33 cellular contexts compared by ENCODE assay signal in genomic region chr22:47361247-47361646, GRCh38.
DNase-seq lines count a peak whose midpoint lies in the region; ATAC-seq, FAIRE-seq and TF ChIP-seq lines count a peak whose summit lies in the region.
"Had no signal": no experiment of that assay in that cellular context is flagged by ENCODE, and none has a peak within 500 bp of the region (broad histone marks: within the 10 kb centered on the region; RNA-seq: fewer than 3 reads in every experiment).

No MANE protein-coding gene starts in this region.

- no peak overlapping the region for H3K14ac ChIP-seq in IMR-90 (replicated peaks; ENCODE audit: low read depth, low read length)

- H2AK5ac ChIP-seq in IMR-90 (ENCODE audit: low read depth, low read length): no peak overlapping the region

- H2AFZ ChIP-seq in HepG2 (ENCODE audit: low read length) (no peak overlapping the region), IMR-90 (replicated peaks; ENCODE audit: low read length, poor library complexity) (no peak overlapping the region)

- H3K4me3 Mint-ChIP-seq in progenitor cell of endocrine pancreas (ENCODE audit: low read depth): no peak overlapping the region
- H3K4me3 Mint-ChIP-seq: B cell; CD14-positive monocyte; CD4-positive, alpha-beta memory T cell; CD4-positive, alpha-beta T cell; CD4-positive, CD25-positive, alpha-beta regulatory T cell; CD8-positive, alpha-beta memory T cell; CD8-positive, alpha-beta T cell had no signal

- TF ChIP-seq RAD21 in HepG2 (CRISPR knock-in tag; IDR thresholded peaks at IDR 0.05) (no peak), IMR-90 (IDR thresholded peaks at IDR 0.05; ENCODE audit: low read length) (no peak)

- H4K20me1 ChIP-seq in HepG2 (ENCODE audit: insufficient read depth, low read length): no peaks in the 10 kb centered on the region
- H4K20me1 ChIP-seq in IMR-90 (ENCODE audit: insufficient read depth, low read length): no peaks in the 10 kb centered on the region
- H4K20me1 ChIP-seq: BLaER1; BLaER1 treated with 17β-estradiol and CSF1 and Interleukin-3, amounts not matched to agents 10 nM and 100 nM had no signal

- no peaks in the 10 kb centered on the region for H3K36me3 ChIP-seq in HepG2 (replicated peaks in 1 of 2; ENCODE audit: control insufficient read depth in 1 of 2, insufficient read depth in 2 of 2, low read length in 2 of 2)
- no peaks in the 10 kb centered on the region for H3K36me3 ChIP-seq in right lobe of liver
- H3K36me3 ChIP-seq in IMR-90 (ENCODE audit: control insufficient read depth, insufficient read depth, low read length): no peaks in the 10 kb centered on the region
- H3K36me3 ChIP-seq: BE2C; BLaER1; BLaER1 treated with 17β-estradiol and CSF1 and Interleukin-3, amounts not matched to agents 10 nM and 100 nM had no signal

- CTCF ChIA-PET in HepG2 (lab: Yijun Ruan, JAX; ENCODE audit: low intra/inter-chr PET ratio, low total read pairs): no interaction called here
- CTCF ChIA-PET in IMR-90 (lab: Yijun Ruan, JAX): no interaction called here

- WGBS in HepG2 (ENCODE audit: low lambda C conversion rate): 21% methylated on average over 3 of the region's 3 CpGs
- WGBS in right lobe of liver (ENCODE audit: insufficient coverage, low coverage, low lambda C conversion rate, missing lambda C conversion rate): 75% methylated on average over 3 of the region's 3 CpGs
- WGBS in IMR-90 (ENCODE audit: extremely low coverage in 2 of 2, insufficient read length in 1 of 2), 2 experiments: no CpG with 5 or more reads among the region's 3 CpGs

- H3K27ac Mint-ChIP-seq in progenitor cell of endocrine pancreas: no peak overlapping the region
- H3K27ac Mint-ChIP-seq: B cell; CD14-positive monocyte; CD4-positive, alpha-beta memory T cell; CD4-positive, alpha-beta T cell; CD4-positive, CD25-positive, alpha-beta regulatory T cell; CD8-positive, alpha-beta memory T cell; CD8-positive, alpha-beta T cell had no signal

- H3K23ac ChIP-seq in IMR-90 (ENCODE audit: low read depth, low read length): no peak overlapping the region

- H4K91ac ChIP-seq in IMR-90 (ENCODE audit: insufficient read depth, low read depth, low read length): no peak overlapping the region

- H2BK20ac ChIP-seq in IMR-90 (ENCODE audit: low read depth, low read length): no peak overlapping the region

- no peaks in the 10 kb centered on the region for H3K79me2 ChIP-seq in HepG2 (ENCODE audit: insufficient read depth, low read length)

- H3K4me3 ChIP-seq in HepG2 (replicated peaks in 1 of 3; ENCODE audit: insufficient read depth in 1 of 3, low read depth in 2 of 3, low read length in 3 of 3) (no peak overlapping the region), right lobe of liver (no peak overlapping the region), IMR-90 (ENCODE audit: insufficient read depth, low read depth, low read length) (no peak overlapping the region)
- H3K4me3 ChIP-seq: A549; BLaER1; BLaER1 treated with 17β-estradiol and CSF1 and Interleukin-3, amounts not matched to agents 10 nM and 100 nM had no signal

- no peaks in the 10 kb centered on the region for H3K4me1 Mint-ChIP-seq in progenitor cell of endocrine pancreas (ENCODE audit: low read depth)
- H3K4me1 Mint-ChIP-seq: B cell; CD14-positive monocyte; CD4-positive, alpha-beta memory T cell; CD4-positive, CD25-positive, alpha-beta regulatory T cell; CD8-positive, alpha-beta memory T cell had no signal

- H3K4me2 ChIP-seq in HepG2 (ENCODE audit: low read depth, low read length) (no peak overlapping the region), IMR-90 (ENCODE audit: low read depth, low read length) (no peak overlapping the region)
- H3K4me2 ChIP-seq: A549; BLaER1; BLaER1 treated with 17β-estradiol and CSF1 and Interleukin-3, amounts not matched to agents 10 nM and 100 nM had no signal

- dilution Hi-C loops in IMR-90 (cut with HindIII; ENCODE audit: low sequenced_read_pairs, unreplicated experiment): no loop called here

- no peaks in the 10 kb centered on the region for H3K4me1 ChIP-seq in HepG2 (ENCODE audit: insufficient read depth, low read length)
- H3K4me1 ChIP-seq in right lobe of liver: no peaks in the 10 kb centered on the region
- no peaks in the 10 kb centered on the region for H3K4me1 ChIP-seq in IMR-90 (ENCODE audit: control insufficient read depth, insufficient read depth, low read length)
- H3K4me1 ChIP-seq: A549; BE2C; BLaER1; BLaER1 treated with 17β-estradiol and CSF1 and Interleukin-3, amounts not matched to agents 10 nM and 100 nM; Caco-2 had no signal

- TF ChIP-seq EP300 in HepG2 (IDR thresholded peaks at IDR 0.05; ENCODE audit: low read depth in 2 of 2, low read length in 2 of 2) (no peak), HepG2 (CRISPR knock-in tag; IDR thresholded peaks at IDR 0.05; ENCODE audit: borderline replicate concordance) (no peak)

- POLR2A ChIA-PET in HepG2 (lab: Yijun Ruan, JAX): no interaction called here
- POLR2A ChIA-PET in IMR-90 (lab: Charles Lee; ENCODE audit: unreplicated experiment): no interaction called here

- no peak overlapping the region for H2BK120ac ChIP-seq in IMR-90 (ENCODE audit: low read depth, low read length)

- H3K27me3 Mint-ChIP-seq in progenitor cell of endocrine pancreas: no peaks in the 10 kb centered on the region
- H3K27me3 Mint-ChIP-seq: B cell; CD4-positive, CD25-positive, alpha-beta regulatory T cell had no signal

- no peak overlapping the region for H3K4ac ChIP-seq in IMR-90 (ENCODE audit: low read depth, low read length)

- H3K56ac ChIP-seq in IMR-90 (ENCODE audit: extremely low read depth, insufficient read depth, low read length): no peak overlapping the region

- in situ Hi-C loops in HepG2 (cut with HindIII; ENCODE audit: extremely low pct_ligation_motif_present, low pct_unique_long_range_greater_than_20kb): no loop called here
- in situ Hi-C loops in IMR-90 (cut with MboI; ENCODE audit: low sequenced_read_pairs): no loop called here

- no peak overlapping the region for H3K27ac ChIP-seq in HepG2 (ENCODE audit: extremely low read length, insufficient read depth, low read length)
- H3K27ac ChIP-seq in right lobe of liver: no peak overlapping the region
- no peak overlapping the region for H3K27ac ChIP-seq in IMR-90 (ENCODE audit: insufficient read depth, low read length)
- H3K27ac ChIP-seq: 22Rv1; A549; BLaER1; BLaER1 treated with 17β-estradiol and CSF1 and Interleukin-3, amounts not matched to agents 10 nM and 100 nM; C4-2B had no signal

- intact Hi-C loops in HepG2 (cut with micrococcal nuclease; ENCODE audit: unreplicated experiment) (no loop called here), right lobe of liver (cut with DNase I) (no loop called here), IMR-90 (cut with micrococcal nuclease) (no loop called here)

- TF ChIP-seq CTCF in HepG2 (CRISPR knock-in tag; IDR thresholded peaks at IDR 0.05): no peak
- TF ChIP-seq CTCF in right lobe of liver (IDR thresholded peaks at IDR 0.05): no peak
- no peak for TF ChIP-seq CTCF in IMR-90 (conservative IDR thresholded peaks at IDR 0.05; ENCODE audit: low read depth, low read length)
- TF ChIP-seq CTCF in progenitor cell of endocrine pancreas (IDR thresholded peaks at IDR 0.05; ENCODE audit: unreplicated experiment): no peak

- peaks cover 63% of the 10 kb centered on the region for H3K9me3 Mint-ChIP-seq in progenitor cell of endocrine pancreas (ENCODE audit: low read depth)

- DNase-seq in HepG2 (ENCODE audit: low spot score): no peak
- no peak for DNase-seq in right lobe of liver
- DNase-seq in IMR-90: no peak
- no peak for DNase-seq in progenitor cell of endocrine pancreas (ENCODE audit: low spot score, unreplicated experiment)
- DNase-seq: 8988T; ACHN; AML-193; BE2C; C1 segment of cervical spinal cord; Caco-2; Calu3; CD4-positive, alpha-beta memory T cell; CD4-positive, alpha-beta T cell; CD4-positive, CD25-positive, alpha-beta regulatory T cell; CD8-positive, alpha-beta memory T cell; CD8-positive, alpha-beta T cell; COR-L47; DMS 273 treated with DMSO at 0.1 percent for 48 hours; DMS153; DMS53; DMS79; DMS79 treated with DMSO at 0.1 percent for 48 hours; DND-41; EL had no signal

- H4K8ac ChIP-seq in IMR-90 (ENCODE audit: low read depth in 2 of 2, low read length in 2 of 2): no peak overlapping the region

- H2BK5ac ChIP-seq in IMR-90 (ENCODE audit: low read depth, low read length, poor library complexity, severe bottlenecking): no peak overlapping the region

- no peaks in the 10 kb centered on the region for H3K36me3 Mint-ChIP-seq in progenitor cell of endocrine pancreas (ENCODE audit: insufficient read depth)
- H3K36me3 Mint-ChIP-seq: CD14-positive monocyte; CD4-positive, alpha-beta memory T cell; CD4-positive, CD25-positive, alpha-beta regulatory T cell; CD8-positive, alpha-beta T cell had no signal

- no peak overlapping the region for H3K18ac ChIP-seq in IMR-90 (ENCODE audit: low read depth, low read length)

- H3K27me3 ChIP-seq in HepG2 (ENCODE audit: control insufficient read depth in 1 of 2, insufficient read depth in 2 of 2, low read length in 2 of 2) (no peaks in the 10 kb centered on the region; a peak in 1 of 5 replicates), right lobe of liver (no peaks in the 10 kb centered on the region), IMR-90 (ENCODE audit: control insufficient read depth, insufficient read depth, low read length) (no peaks in the 10 kb centered on the region)
- H3K27me3 ChIP-seq: BE2C; BLaER1; BLaER1 treated with 17β-estradiol and CSF1 and Interleukin-3, amounts not matched to agents 10 nM and 100 nM had no signal

- no peaks in the 10 kb centered on the region for H3K9me1 ChIP-seq in IMR-90 (ENCODE audit: insufficient read depth, low read length)

- no peak for FAIRE-seq in HepG2 (lab: Jason Lieb, UNC)
- FAIRE-seq: A204.1, A549, D721Med had no signal

- no peaks in the 10 kb centered on the region for H3K79me1 ChIP-seq in IMR-90 (ENCODE audit: low read depth in 1 of 2, low read length in 2 of 2)

- H2AK9ac ChIP-seq in IMR-90 (replicated peaks; ENCODE audit: low read depth, low read length, poor library complexity): no peak overlapping the region

- no peak overlapping the region for H2BK15ac ChIP-seq in IMR-90 (ENCODE audit: low read depth, low read length)

- BruUV-seq in HepG2 (replicated peaks; lab: Mats Ljungman, UMichigan) (no TSS peak), IMR-90 (replicated peaks; lab: Mats Ljungman, UMichigan) (no TSS peak)

- no peak overlapping the region for H4K5ac ChIP-seq in IMR-90 (ENCODE audit: low read depth, low read length)

- H3K9ac ChIP-seq in HepG2 (ENCODE audit: insufficient read depth, low read depth, low read length) (no peak overlapping the region), IMR-90 (ENCODE audit: low read depth, low read length) (no peak overlapping the region)
- H3K9ac ChIP-seq: BLaER1; BLaER1 treated with 17β-estradiol and CSF1 and Interleukin-3, amounts not matched to agents 10 nM and 100 nM had no signal

- ATAC-seq in HepG2: no peak
- no peak for ATAC-seq in right lobe of liver
- ATAC-seq in IMR-90 (ENCODE audit: low read depth): no peak
- ATAC-seq: A549; CD8-positive, alpha-beta T cell had no signal

- TF ChIP-seq POLR2A in HepG2 (IDR thresholded peaks at IDR 0.05; ENCODE audit: insufficient read depth in 1 of 2, low read depth in 2 of 2, low read length in 2 of 2) (no peak), right lobe of liver (IDR thresholded peaks at IDR 0.05) (no peak), IMR-90 (IDR thresholded peaks at IDR 0.05; ENCODE audit: low read depth, low read length) (no peak)

- H3K9me3 ChIP-seq in HepG2 (ENCODE audit: low read length) (peaks cover 11% of the 10 kb centered on the region; the same call in 1 of the 2 replicates), right lobe of liver (peaks cover 0 to 6% (median 0%) of the 10 kb centered on the region in 4 donors), IMR-90 (ENCODE audit: control insufficient read depth, insufficient read depth, low read length) (no peaks in the 10 kb centered on the region; the same call in 1 of the 2 replicates)
- H3K9me3 ChIP-seq: BE2C had no signal
